ENCODE assay signal across 15 cellular contexts in genomic region chr4:77120888-77121508, GRCh38. TPM values are rescaled to one million over a fixed set of nuclear protein-coding genes. Genes with fewer than 3 reads are reported as not detected.
DNase-seq lines count a peak whose midpoint lies in the region; ATAC-seq, FAIRE-seq and TF ChIP-seq lines count a peak whose summit lies in the region.
"Had no signal": no experiment of that assay in that cellular context is flagged by ENCODE, and none has a peak within 500 bp of the region (broad histone marks: within the 10 kb centered on the region; RNA-seq: fewer than 3 reads in every experiment).

No MANE protein-coding gene starts in this region.

- no peaks in the 10 kb centered on the region for H3K79me2 ChIP-seq in OCI-LY7 (ENCODE audit: insufficient read depth, low read depth, low read length)

- no peak overlapping the region for H2AFZ ChIP-seq in OCI-LY7 (ENCODE audit: low read length)

- FAIRE-seq in urothelium cell line (lab: Jason Lieb, UNC): no peak
- FAIRE-seq: endothelial cell of umbilical vein, RCC 7860 had no signal

- peak; percentile 50 for ATAC-seq in GM21786 (IDR thresholded peaks at IDR 0.05; ENCODE audit: unreplicated experiment)
- ATAC-seq: activated naive CD8-positive, alpha-beta T cell treated with anti-CD3 and anti-CD28 coated beads, Interleukin-2, amount 50 U/mL, for 24 hours had no signal

- 0 out of 2 replicates have a peak, but pooled peaks cover 6% of the 10 kb centered on the region for H3K9me3 ChIP-seq in OCI-LY7 (ENCODE audit: low read length)

- DNase-seq in OCI-LY7 (ENCODE audit: low spot score): no peak
- DNase-seq in iPS DF 19.7 (ENCODE audit: low read depth, low spot score): peak; percentile 23
- DNase-seq in urothelium cell line (ENCODE audit: low spot score): no peak
- no peak for DNase-seq in stimulated activated CD4-positive, alpha-beta T cell treated with anti-CD3 and anti-CD28 coated beads, Interleukin-4, amount 100 ng/mL, for 4 hours
- DNase-seq in RWPE1 (ENCODE audit: low spot score): no peak
- no peak for DNase-seq in activated CD8-positive, alpha-beta memory T cell treated with anti-CD3 and anti-CD28 coated beads for 24 hours
- DNase-seq: activated CD4-positive, alpha-beta T cell treated with anti-CD3 and anti-CD28 coated beads for 48 hours; activated naive CD8-positive, alpha-beta T cell treated with anti-CD3 and anti-CD28 coated beads, Interleukin-2, amount 50 U/mL, for 24 hours; occipital lobe had no signal

- no peaks in the 10 kb centered on the region for H3K9me2 ChIP-seq in OCI-LY7 (ENCODE audit: insufficient read depth, low read length)

- peak; percentile 40; the same call in 1 of the 3 replicates for TF ChIP-seq CTCF in GM12872 (IDR thresholded peaks at IDR 0.05; ENCODE audit: insufficient read depth, low read depth, low read length)
- peak; percentile 35; the same call in 1 of the 2 replicates for TF ChIP-seq CTCF in OCI-LY7 (conservative IDR thresholded peaks at IDR 0.05; ENCODE audit: low read length)
- no peak for TF ChIP-seq CTCF in RWPE1 (conservative IDR thresholded peaks at IDR 0.05; ENCODE audit: low read depth)

- no peaks in the 10 kb centered on the region for H4K20me1 ChIP-seq in OCI-LY7 (ENCODE audit: insufficient read depth, low read length)

- no TSS peak for BruUV-seq in OCI-LY7 (replicated peaks; lab: Mats Ljungman, UMichigan)

- intact Hi-C loops in OCI-LY7 (cut with micrococcal nuclease; ENCODE audit: unreplicated experiment): no loop called here

- H3K4me1 ChIP-seq in OCI-LY7 (ENCODE audit: insufficient read depth, low read length, poor library complexity, severe bottlenecking): peaks cover 26% of the 10 kb centered on the region
- H3K4me1 ChIP-seq: tibial nerve had no signal

- CTCF ChIA-PET in OCI-LY7 (lab: Charles Lee; ENCODE audit: unreplicated experiment): interaction anchor here (0.6 to 1.0 kb wide), 3 partner anchors 27 to 82 kb away, joined by 3 read pairs; no protein-coding TSS in a partner anchor
- CTCF ChIA-PET in RWPE1 (lab: Yijun Ruan, JAX): interaction anchor here (0.6 to 0.8 kb wide), 3 partner anchors 14 to 1036 kb away, joined by 3 read pairs; no protein-coding TSS in a partner anchor

- H3K4me3 ChIP-seq in OCI-LY7 (ENCODE audit: low read depth, low read length, poor library complexity, severe bottlenecking): no peak overlapping the region
- H3K4me3 ChIP-seq: tibial nerve had no signal

- H3K4me2 ChIP-seq in OCI-LY7 (ENCODE audit: low read length): no peak overlapping the region

- POLR2A ChIA-PET in OCI-LY7 (lab: Charles Lee) (interaction anchor here (0.6 to 1.3 kb wide), 3 partner anchors 12 to 34 kb away, joined by 3 to 6 read pairs (median 4); no protein-coding TSS in a partner anchor), RWPE1 (lab: Yijun Ruan, JAX; ENCODE audit: low non-redundant PET) (no interaction called here)

- H3K27ac ChIP-seq in OCI-LY7 (ENCODE audit: low read depth, low read length, poor library complexity, severe bottlenecking) (no peak overlapping the region), RWPE1 (no peak overlapping the region)
- H3K27ac ChIP-seq: C4-2B, tibial nerve had no signal

- H3K36me3 ChIP-seq in OCI-LY7 (ENCODE audit: insufficient read depth, low read length): no peaks in the 10 kb centered on the region
- H3K36me3 ChIP-seq: tibial nerve had no signal

RNA-seq across cellular contexts. Expression of gene CCNG2, which starts 36.0 kb away (rescaled TPM):
- 13.1 and 16.6 TPM in 2 replicates for total RNA-seq in OCI-LY7 (2014; rRNA removed; shearing (Covaris generic))
- 87.4 and 104 TPM in 2 replicates for total RNA-seq in OCI-LY7 (2022)

RNA-seq across cellular contexts. Expression of gene CCNI, which starts 45.2 kb away (rescaled TPM):
- total RNA-seq in OCI-LY7 (2014; rRNA removed; shearing (Covaris generic)): 105 and 116 TPM in 2 replicates
- 293 and 330 TPM in 2 replicates for total RNA-seq in OCI-LY7 (2022)
